In genomic region chr5:77389746-77390145, GRCh38 we compare ENCODE assay signal across 20 cellular contexts.
DNase-seq lines count a peak whose midpoint lies in the region; ATAC-seq and TF ChIP-seq lines count a peak whose summit lies in the region.
"Had no signal": no experiment of that assay in that cellular context is flagged by ENCODE, and none has a peak within 500 bp of the region (broad histone marks: within the 10 kb centered on the region; RNA-seq: fewer than 3 reads in every experiment).

No MANE protein-coding gene starts in this region.

- no peaks in the 10 kb centered on the region for H3K9me3 ChIP-seq in lower lobe of right lung
- no peaks in the 10 kb centered on the region for H3K9me3 ChIP-seq in thoracic aorta
- H3K9me3 ChIP-seq in aorta (ENCODE audit: control insufficient read depth, low read length): no peaks in the 10 kb centered on the region
- H3K9me3 ChIP-seq: BE2C had no signal

- ATAC-seq in lower lobe of right lung: peak; percentile 62 to 71
- peak; percentile 55 for ATAC-seq in thoracic aorta (ENCODE audit: insufficient number of reproducible peaks, low FRiP score, low read depth)
- peak; percentile 29 for ATAC-seq in aorta (ENCODE audit: low FRiP score)
- ATAC-seq: HCT116 had no signal

- H3K27me3 ChIP-seq in lower lobe of right lung (ENCODE audit: low read depth) (no peaks in the 10 kb centered on the region), thoracic aorta (replicated peaks; ENCODE audit: insufficient read depth) (no peaks in the 10 kb centered on the region), aorta (ENCODE audit: control insufficient read depth in 1 of 2, insufficient read depth in 2 of 2, low read length in 1 of 2) (no peaks in the 10 kb centered on the region)
- H3K27me3 ChIP-seq: BE2C had no signal

- H3K36me3 ChIP-seq in lower lobe of right lung: no peaks in the 10 kb centered on the region
- H3K36me3 ChIP-seq in thoracic aorta: no peaks in the 10 kb centered on the region
- no peaks in the 10 kb centered on the region for H3K36me3 ChIP-seq in aorta (ENCODE audit: control insufficient read depth in 1 of 2, insufficient read depth in 2 of 2, low read length in 1 of 2)
- H3K36me3 ChIP-seq: BE2C had no signal

- TF ChIP-seq CTCF in lower lobe of right lung (IDR thresholded peaks at IDR 0.05) (no peak), thoracic aorta (IDR thresholded peaks at IDR 0.05) (no peak)

- intact Hi-C loops in lower lobe of right lung (cut with DNase I) (no loop called here), aorta (cut with DNase I) (no loop called here)

- no peaks in the 10 kb centered on the region for H3K4me1 ChIP-seq in lower lobe of right lung
- H3K4me1 ChIP-seq in thoracic aorta (ENCODE audit: control insufficient read depth in 1 of 2, low read depth in 2 of 2): peaks cover 16 to 55% of the 10 kb centered on the region in 2 donors
- peaks cover 5 to 6% of the 10 kb centered on the region in 2 donors for H3K4me1 ChIP-seq in aorta (ENCODE audit: control insufficient read depth in 1 of 2, insufficient read depth in 2 of 2, low read length in 2 of 2)
- H3K4me1 ChIP-seq: BE2C had no signal

- DNase-seq in lower lobe of right lung (no peak), thoracic aorta (ENCODE audit: low spot score) (no peak), aorta (no peak), activated gamma-delta T cell treated with Interleukin-2 at 50 U/mL for 16 hours (no peak), KBM-7 (no peak), GM03348 (ENCODE audit: low spot score) (no peak)
- DNase-seq: BE2C; C1 segment of cervical spinal cord; CD4-positive, CD25-positive, alpha-beta regulatory T cell; CD8-positive, alpha-beta memory T cell; COR-L47; DMS 273 treated with DMSO at 0.1 percent for 48 hours; DMS79; GDM1; GOT3; H7; HFFc6 had no signal

- peak overlapping the region; percentile 3 for H3K27ac ChIP-seq in adipose tissue (ENCODE audit: low read depth, low read length)
- H3K27ac ChIP-seq in lower lobe of right lung: no peak overlapping the region
- H3K27ac ChIP-seq in thoracic aorta: peak overlapping the region; percentile 57 to 66
- peak overlapping the region; percentile 32 to 74 for H3K27ac ChIP-seq in aorta (ENCODE audit: low read depth in 1 of 2, low read length in 2 of 2)
- H3K27ac ChIP-seq: HL-60 had no signal

- H3K4me3 ChIP-seq in lower lobe of right lung (no peak overlapping the region), thoracic aorta (no peak overlapping the region), aorta (ENCODE audit: low read length in 2 of 2) (no peak overlapping the region)

- WGBS in adipose tissue, 3 donors: 59 to 84% (median 77%) methylated on average over 2 of the region's 2 CpGs
- WGBS in aorta, 2 donors: 11 to 17% methylated on average over 2 of the region's 2 CpGs

- in situ Hi-C loops in KBM-7 (cut with MboI; ENCODE audit: low pct_unique_long_range_greater_than_20kb, low sequenced_read_pairs): no loop called here
